In the genomic region with DNA sequence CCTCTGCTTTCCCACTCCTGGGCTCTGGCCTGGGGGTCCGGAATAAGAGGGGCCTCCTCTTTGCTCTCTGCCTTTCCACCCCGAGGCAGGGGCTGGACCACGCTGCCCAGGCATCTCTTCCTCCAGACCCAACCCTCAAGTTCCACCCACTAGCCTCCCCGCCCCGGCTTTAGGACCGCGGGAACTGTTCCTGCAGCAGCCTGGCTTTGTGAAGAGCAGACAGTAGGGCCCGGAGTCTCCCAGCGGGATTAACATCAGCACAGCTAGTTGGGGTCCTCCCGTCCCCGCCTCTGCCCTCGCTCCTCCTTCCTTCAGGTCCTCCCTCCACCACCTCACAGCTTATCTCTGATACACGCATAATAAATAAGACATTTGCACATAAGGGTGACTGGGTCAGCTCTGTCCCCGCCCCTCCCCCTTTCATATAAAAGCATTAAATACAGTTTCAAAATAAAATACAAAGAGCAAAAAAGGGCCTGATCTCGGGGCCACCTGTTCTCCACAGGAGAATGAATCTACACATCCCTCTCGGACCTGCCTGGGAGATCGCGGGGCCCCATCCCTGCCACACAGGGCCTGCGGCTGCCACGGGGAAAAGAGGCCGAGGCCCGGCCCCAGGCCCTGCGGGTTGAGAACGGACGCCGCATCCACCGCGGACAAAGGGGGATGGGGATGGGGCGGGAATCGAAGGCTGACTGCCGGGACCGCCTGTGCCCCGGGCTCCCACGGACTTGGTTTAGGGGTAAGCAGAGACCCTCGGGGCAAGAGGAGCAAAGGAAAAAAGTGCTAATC, we compare ENCODE assay signal across 9 cellular contexts. TPM values are rescaled to one million over a fixed set of nuclear protein-coding genes. Genes with fewer than 3 reads are reported as not detected.
A peak's percentile ranks its signal among the peaks of the same experiment; 100 is the strongest.
DNase-seq lines count a peak whose midpoint lies in the region; ATAC-seq and TF ChIP-seq lines count a peak whose summit lies in the region.
"Had no signal": no experiment of that assay in that cellular context is flagged by ENCODE, and none has a peak within 500 bp of the region (broad histone marks: within the 10 kb centered on the region; RNA-seq: fewer than 3 reads in every experiment).

No MANE protein-coding gene starts in this region.

- no peak overlapping the region for H4K8ac ChIP-seq in H9 (replicated peaks; ENCODE audit: insufficient read length, low read depth, low read length)

- H3K4me1 Mint-ChIP-seq in H9: peaks cover 41 to 48% of the 10 kb centered on the region in 2 experiments
- H3K4me1 Mint-ChIP-seq: activated CD4-positive, alpha-beta T cell treated with anti-CD3 and anti-CD28 coated beads for 36 hours had no signal

- H2BK5ac ChIP-seq in H9 (ENCODE audit: insufficient read length, low read length): no peak overlapping the region

- H2BK15ac ChIP-seq in H9 (ENCODE audit: low read depth, low read length): no peak overlapping the region

- H3K9ac ChIP-seq in H9 (ENCODE audit: extremely low read depth, insufficient read length, low read length) (peak overlapping the region; percentile 60), iPS-18a (ENCODE audit: low read length) (peak overlapping the region; percentile 84)

- H2AFZ ChIP-seq in H9 (ENCODE audit: low read length): no peak overlapping the region

- WGBS in H9 (ENCODE audit: extremely low coverage, insufficient read length, low lambda C conversion rate): no CpG with 5 or more reads among the region's 35 CpGs

- H3K27ac Mint-ChIP-seq in H9: peak overlapping the region; percentile 87 to 97 (median 96)
- H3K27ac Mint-ChIP-seq: activated CD4-positive, alpha-beta T cell treated with anti-CD3 and anti-CD28 coated beads for 36 hours had no signal

- in situ Hi-C loops in astrocyte of the spinal cord (cut with HindIII; ENCODE audit: low sequenced_read_pairs): no loop called here
- in situ Hi-C loops in gastrocnemius medialis (cut with MboI; ENCODE audit: low sequenced_read_pairs in 4 of 4): loop anchor here in 1 of 4 donors (10.0 kb wide), 1 partner anchor 183 kb away; no protein-coding TSS in a partner anchor

- no peak overlapping the region for H3T11ph ChIP-seq in H9 (ENCODE audit: low read length)

- H3K27me3 ChIP-seq in H9 (ENCODE audit: insufficient read depth, low read length): no peaks in the 10 kb centered on the region
- no peaks in the 10 kb centered on the region for H3K27me3 ChIP-seq in iPS-18a (ENCODE audit: control insufficient read depth, insufficient read depth, low read length)
- no peaks in the 10 kb centered on the region for H3K27me3 ChIP-seq in gastrocnemius medialis

- H3K27ac ChIP-seq in H9 (ENCODE audit: insufficient read length, low read depth, low read length) (no peak overlapping the region), iPS-18a (ENCODE audit: low read length) (no peak overlapping the region), gastrocnemius medialis (peak overlapping the region in 2 of 4 donors; percentile 9 to 14)

- H3K9me3 ChIP-seq in H9 (ENCODE audit: control insufficient read depth, low read depth, low read length) (no peaks in the 10 kb centered on the region), iPS-18a (ENCODE audit: control insufficient read depth, low read depth, low read length) (no peaks in the 10 kb centered on the region), gastrocnemius medialis (no peaks in the 10 kb centered on the region)

- H3K4me3 ChIP-seq in astrocyte of the spinal cord (ENCODE audit: low read depth, low read length): peak overlapping the region; percentile 28
- H3K4me3 ChIP-seq in iPS-18a (ENCODE audit: low read length): peak overlapping the region; percentile 77
- peak overlapping the region; percentile 46 to 68 (median 56) for H3K4me3 ChIP-seq in gastrocnemius medialis

- intact Hi-C loops in gastrocnemius medialis (cut with DNase I; ENCODE audit: low total_unique reads): loop anchor here (10.0 kb wide), 1 partner anchor 113 kb away; no protein-coding TSS in a partner anchor

- no peak overlapping the region for H2BK120ac ChIP-seq in H9 (ENCODE audit: low read depth, low read length, poor library complexity, severe bottlenecking)

- no peak for TF ChIP-seq POLR2A in gastrocnemius medialis (IDR thresholded peaks at IDR 0.05)

- ATAC-seq in gastrocnemius medialis (no peak), HG02571 (IDR thresholded peaks at IDR 0.05; ENCODE audit: unreplicated experiment) (no peak)
- ATAC-seq: activated CD4-positive, alpha-beta T cell treated with anti-CD3 and anti-CD28 coated beads for 36 hours had no signal

- H3K4me3 Mint-ChIP-seq in H9: peak overlapping the region; percentile 92 to 95
- H3K4me3 Mint-ChIP-seq: activated CD4-positive, alpha-beta T cell treated with anti-CD3 and anti-CD28 coated beads for 36 hours had no signal

- H3K27me3 Mint-ChIP-seq in H9 (ENCODE audit: low read depth): no peaks in the 10 kb centered on the region; the same call in 1 of the 2 replicates
- H3K27me3 Mint-ChIP-seq: activated CD4-positive, alpha-beta T cell treated with anti-CD3 and anti-CD28 coated beads for 36 hours had no signal

- peaks cover 2% of the 10 kb centered on the region for H3K79me1 ChIP-seq in H9 (ENCODE audit: insufficient read depth, low read depth, low read length, poor library complexity, severe bottlenecking)

- peaks cover 4% of the 10 kb centered on the region; the same call in 1 of the 2 replicates for H3K79me2 ChIP-seq in H9 (ENCODE audit: insufficient read depth, low read length)

- no peak overlapping the region for H3K23ac ChIP-seq in H9 (ENCODE audit: insufficient read length, low read depth, low read length)

- no peak overlapping the region for H3K18ac ChIP-seq in H9 (ENCODE audit: insufficient read length, low read depth, low read length)

- peaks cover 2 to 56% (median 26%) of the 10 kb centered on the region in 3 experiments for H3K36me3 Mint-ChIP-seq in H9 (ENCODE audit: insufficient read depth in 1 of 3, low read depth in 3 of 3)

- H3K9me3 Mint-ChIP-seq in H9: 0 out of 5 replicates have a peak, but pooled peaks cover 0 to 2% of the 10 kb centered on the region in 2 experiments

- H4K91ac ChIP-seq in H9 (ENCODE audit: insufficient read length, low read depth, low read length): no peak overlapping the region

- peaks cover 19% of the 10 kb centered on the region for H3K23me2 ChIP-seq in H9 (ENCODE audit: insufficient read length, low read depth, low read length, poor library complexity, severe bottlenecking)

- peak overlapping the region; percentile 87 for H3K4me2 ChIP-seq in H9 (ENCODE audit: insufficient read depth, insufficient read length, low read length)

- no peak for TF ChIP-seq CTCF in H9 (conservative IDR thresholded peaks at IDR 0.05)
- no peak for TF ChIP-seq CTCF in astrocyte of the spinal cord (IDR thresholded peaks at IDR 0.05; ENCODE audit: low read depth, low read length)
- TF ChIP-seq CTCF in gastrocnemius medialis (IDR thresholded peaks at IDR 0.05 in 4 of 5, conservative IDR thresholded peaks at IDR 0.05 in 1 of 5): no peak

- no peak overlapping the region for H2AK5ac ChIP-seq in H9 (ENCODE audit: insufficient read length, low read length)

- H4K5ac ChIP-seq in H9 (ENCODE audit: insufficient read length, low read depth, low read length): no peak overlapping the region

- H4K20me1 ChIP-seq in H9 (ENCODE audit: control insufficient read depth, insufficient read depth, insufficient read length): no peaks in the 10 kb centered on the region

- H2BK12ac ChIP-seq in H9 (ENCODE audit: insufficient read length, low read depth, low read length): no peak overlapping the region

- H3K14ac ChIP-seq in H9 (ENCODE audit: insufficient read depth, low read length): no peak overlapping the region

- DNase-seq in H9: peak; percentile 88
- no peak for DNase-seq in astrocyte of the spinal cord (ENCODE audit: low read depth, low spot score)
- DNase-seq in gastrocnemius medialis: peak in 1 of 2 donors; percentile 20
- DNase-seq in activated CD8-positive, alpha-beta memory T cell treated with anti-CD3 and anti-CD28 coated beads, Interleukin-2, amount 50 U/mL, for 48 hours: no peak
- DNase-seq in activated naive CD4-positive, alpha-beta T cell treated with anti-CD3 and anti-CD28 coated beads, Interleukin-2, amount 50 U/mL, for 16 hours: no peak
- DNase-seq in hepatic stellate cell (ENCODE audit: low spot score): no peak
- DNase-seq: activated CD4-positive, alpha-beta T cell treated with anti-CD3 and anti-CD28 coated beads for 36 hours had no signal

- H3K36me3 ChIP-seq in iPS-18a (ENCODE audit: control insufficient read depth, low read depth, low read length) (peaks cover 17% of the 10 kb centered on the region), gastrocnemius medialis (peaks cover 0 to 17% of the 10 kb centered on the region in 2 donors)

- H3K4ac ChIP-seq in H9 (ENCODE audit: low read depth, low read length): no peak overlapping the region

- no peak overlapping the region for H2BK20ac ChIP-seq in H9 (ENCODE audit: low read depth, low read length, poor library complexity, severe bottlenecking)

- H3K4me1 ChIP-seq in H9 (ENCODE audit: insufficient read depth, low read length) (no peaks in the 10 kb centered on the region; the same call in 1 of the 2 replicates), iPS-18a (ENCODE audit: control insufficient read depth, low read depth, low read length) (peaks cover 34% of the 10 kb centered on the region), gastrocnemius medialis (peaks cover 6 to 17% of the 10 kb centered on the region in 2 donors)

- no peak overlapping the region for H3K56ac ChIP-seq in H9 (ENCODE audit: insufficient read length, low read depth, low read length)

RNA-seq across cellular contexts. Expression of gene ZFTA, which starts 6.5 kb away (rescaled TPM):
- 48.2 and 49.3 TPM in 2 replicates for total RNA-seq in H9 (2021)
- total RNA-seq in gastrocnemius medialis: 10 to 100 TPM in 2 of 4 donors, 1 to 10 TPM in 2; 6.9 to 18.6 (median 11.8) TPM

RNA-seq across cellular contexts. Expression of gene SPINDOC, which starts 51.2 kb away (rescaled TPM):
- total RNA-seq in H9 (2021) (121 TPM in 2 replicates), gastrocnemius medialis (1 to 10 TPM; 2.7 to 6.3 (median 3.5) TPM)

Comparison
In these comparisons a context has a peak if more than half of its experiments do, and no peak if none do; other contexts are left out.
1. RNA of gene SPINDOC, which starts 51.2 kb away (total RNA-seq): 121 TPM in H9; 2.7 to 6.3 TPM in gastrocnemius medialis; every median in the first group is over 10 times any median in the second.
2. Peak in every context shown above with its lines, with median percentiles within 50 percentile points of each other: H3K4me3 ChIP-seq.